7 cellular contexts compared by ENCODE assay signal in the genomic region with DNA sequence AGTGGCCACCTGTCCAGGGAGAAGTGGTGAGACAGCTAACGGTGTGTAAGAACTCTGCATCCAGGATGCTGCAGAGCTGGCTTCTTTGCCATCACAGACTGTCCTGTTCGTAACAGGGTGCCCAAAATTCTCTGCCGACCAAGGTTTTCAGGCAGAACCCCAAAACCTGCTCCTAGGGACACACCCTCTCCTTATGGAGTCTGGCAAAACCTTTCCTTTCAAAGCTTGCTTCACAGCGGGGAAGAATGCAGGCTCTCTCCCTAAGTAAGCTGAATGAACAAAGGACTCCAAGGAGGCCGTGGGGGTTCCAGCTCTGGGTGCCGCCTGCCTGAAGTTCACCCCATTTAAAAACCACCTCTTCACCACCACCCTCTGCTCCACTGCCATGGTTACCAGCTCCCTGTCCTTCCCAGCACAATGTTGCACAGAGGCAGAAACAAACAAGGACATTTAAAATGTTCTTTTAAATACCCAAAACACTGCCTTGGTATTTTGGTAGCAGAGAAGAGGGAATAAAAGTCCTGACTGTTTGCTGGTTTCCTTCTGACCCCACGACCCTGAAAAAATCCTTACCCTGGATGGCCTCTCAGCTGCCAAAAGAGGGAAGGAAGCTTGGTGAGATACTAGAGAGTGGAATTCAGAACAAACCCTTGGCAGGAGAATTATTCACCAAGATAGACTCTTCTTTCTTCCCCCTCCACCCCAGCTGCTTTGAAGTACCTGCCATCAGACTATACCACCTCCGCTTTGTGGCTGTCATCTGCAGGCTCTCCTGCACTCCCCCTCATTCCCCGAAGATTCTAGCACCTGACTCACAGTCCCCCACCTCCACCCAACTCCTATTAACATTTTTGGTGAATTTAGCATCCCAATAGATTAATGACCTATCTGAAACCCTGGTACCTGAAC. TPM values are rescaled to one million over a fixed set of nuclear protein-coding genes. Genes with fewer than 3 reads are reported as not detected.
DNase-seq lines count a peak whose midpoint lies in the region; ATAC-seq and TF ChIP-seq lines count a peak whose summit lies in the region.

No MANE protein-coding gene starts in this region.

- peak; percentile 35 to 47 for DNase-seq in HAP-1 (ENCODE audit: low spot score in 2 of 2)
- no peak for DNase-seq in SJSA1 (ENCODE audit: low read depth in 1 of 2, low spot score in 2 of 2)
- peak; percentile 62 to 87 for DNase-seq in cardiac fibroblast (ENCODE audit: low read depth in 2 of 2)
- no peak for DNase-seq in lung (ENCODE audit: low spot score)
- no peak for DNase-seq in stimulated activated naive B cell treated with anti-CD40 and anti-IgM and Interleukin-4, amounts not matched to agents 10 μg/mL and 1 μg/mL and 100 μg/mL, for 72 hours
- DNase-seq in SW 1271 (lab: John Stamatoyannopoulos, UW), result no peak
- DNase-seq in mesenteric fat pad (ENCODE audit: low spot score), result no peak

- H3K9me3 ChIP-seq in HAP-1 (no peaks in the 10 kb centered on the region), SJSA1 (replicated peaks) (no peaks in the 10 kb centered on the region), lung (ENCODE audit: control insufficient read depth in 2 of 2, insufficient read depth in 1 of 2, low read length in 1 of 2) (no peaks in the 10 kb centered on the region)

- H3K4me1 Mint-ChIP-seq in stimulated activated naive B cell treated with anti-CD40 and anti-IgM and Interleukin-4, amounts not matched to agents 10 μg/mL and 1 μg/mL and 100 μg/mL, for 72 hours, result peaks cover 23 to 35% of the 10 kb centered on the region in 2 donors

- in situ Hi-C loops in HAP-1 (cut with MboI; ENCODE audit: low sequenced_read_pairs), result no loop called here

- H3K9me3 Mint-ChIP-seq in stimulated activated naive B cell treated with anti-CD40 and anti-IgM and Interleukin-4, amounts not matched to agents 10 μg/mL and 1 μg/mL and 100 μg/mL, for 72 hours, result no peaks in the 10 kb centered on the region

- H3K27ac Mint-ChIP-seq in stimulated activated naive B cell treated with anti-CD40 and anti-IgM and Interleukin-4, amounts not matched to agents 10 μg/mL and 1 μg/mL and 100 μg/mL, for 72 hours, result no peak overlapping the region

- peak overlapping the region; percentile 95; the same call in 1 of the 2 replicates for H3K27ac ChIP-seq in SJSA1
- H3K27ac ChIP-seq in lung (ENCODE audit: low read depth in 1 of 2, low read length in 1 of 2), result peak overlapping the region; percentile 92 to 96

- H3K4me3 ChIP-seq in HAP-1 (peak overlapping the region; percentile 53), SJSA1 (no peak overlapping the region; the same call in 1 of the 2 replicates), cardiac fibroblast (replicated peaks in 1 of 2; ENCODE audit: low read depth in 2 of 2, low read length in 2 of 2) (peak overlapping the region; percentile 17 to 54), lung (no peak overlapping the region)

- TF ChIP-seq CTCF in cardiac fibroblast (IDR thresholded peaks at IDR 0.05; ENCODE audit: low read depth, low read length) (no peak), lung (IDR thresholded peaks at IDR 0.05; ENCODE audit: control extremely low read depth, extremely low read depth) (no peak)

- H3K4me1 ChIP-seq in HAP-1 (peaks cover 29% of the 10 kb centered on the region), SJSA1 (replicated peaks) (peaks cover 17% of the 10 kb centered on the region), lung (ENCODE audit: control insufficient read depth in 2 of 2, insufficient read depth in 2 of 2, low read length in 2 of 2) (peaks cover 7 to 18% of the 10 kb centered on the region in 2 donors)

- no peaks in the 10 kb centered on the region for H3K27me3 ChIP-seq in HAP-1 (ENCODE audit: low read depth)
- no peaks in the 10 kb centered on the region for H3K27me3 ChIP-seq in SJSA1 (replicated peaks)
- no peaks in the 10 kb centered on the region for H3K27me3 ChIP-seq in lung (ENCODE audit: control insufficient read depth, insufficient read depth)

- H3K4me3 Mint-ChIP-seq in stimulated activated naive B cell treated with anti-CD40 and anti-IgM and Interleukin-4, amounts not matched to agents 10 μg/mL and 1 μg/mL and 100 μg/mL, for 72 hours, result peak overlapping the region; percentile 98

- no peak for ATAC-seq in lung (ENCODE audit: insufficient read depth, low FRiP score)
- no peak for ATAC-seq in stimulated activated naive B cell treated with anti-CD40 and anti-IgM and Interleukin-4, amounts not matched to agents 10 μg/mL and 1 μg/mL and 100 μg/mL, for 72 hours (replicated peaks)

- H3K36me3 ChIP-seq in HAP-1 (replicated peaks) (no peaks in the 10 kb centered on the region), SJSA1 (no peaks in the 10 kb centered on the region), lung (ENCODE audit: control insufficient read depth in 2 of 2, insufficient read depth in 2 of 2, low read length in 2 of 2) (no peaks in the 10 kb centered on the region)

- H3K27me3 Mint-ChIP-seq in stimulated activated naive B cell treated with anti-CD40 and anti-IgM and Interleukin-4, amounts not matched to agents 10 μg/mL and 1 μg/mL and 100 μg/mL, for 72 hours, result no peaks in the 10 kb centered on the region

- WGBS in lung, 2 donors, result 27% methylated on average over 9 of the region's 9 CpGs

- peaks cover 0 to 2% of the 10 kb centered on the region in 2 donors for H3K36me3 Mint-ChIP-seq in stimulated activated naive B cell treated with anti-CD40 and anti-IgM and Interleukin-4, amounts not matched to agents 10 μg/mL and 1 μg/mL and 100 μg/mL, for 72 hours

RNA-seq across cellular contexts. Expression of gene KLF9, which starts 7.1 kb away (rescaled TPM):
- total RNA-seq in SJSA1 (2014; rRNA removed; shearing (Covaris generic)), result 3.2 and 5.9 TPM in 2 replicates
- total RNA-seq in lung (10 to 100 TPM; 34.8 to 61.5 TPM), mesenteric fat pad (105 TPM)
- polyA plus RNA-seq in lung, result 10 to 100 TPM; 16.0 to 49.8 TPM

Comparison
In these comparisons a context has a peak if more than half of its experiments do, and no peak if none do; other contexts are left out.
1. DNase-seq: peak in HAP-1 (2 of 2) and cardiac fibroblast (2 of 2); none in SJSA1 (0 of 2), lung (single experiment), stimulated activated naive B cell treated with anti-CD40 and anti-IgM and Interleukin-4, amounts not matched to agents 10 μg/mL and 1 μg/mL and 100 μg/mL, for 72 hours (single experiment), SW 1271 (0 of 2) and mesenteric fat pad (single experiment).
2. H3K4me3 ChIP-seq: peak in HAP-1 (single experiment) and cardiac fibroblast (2 of 2); none in SJSA1 (single experiment) and lung (single experiment).